In the genomic region with DNA sequence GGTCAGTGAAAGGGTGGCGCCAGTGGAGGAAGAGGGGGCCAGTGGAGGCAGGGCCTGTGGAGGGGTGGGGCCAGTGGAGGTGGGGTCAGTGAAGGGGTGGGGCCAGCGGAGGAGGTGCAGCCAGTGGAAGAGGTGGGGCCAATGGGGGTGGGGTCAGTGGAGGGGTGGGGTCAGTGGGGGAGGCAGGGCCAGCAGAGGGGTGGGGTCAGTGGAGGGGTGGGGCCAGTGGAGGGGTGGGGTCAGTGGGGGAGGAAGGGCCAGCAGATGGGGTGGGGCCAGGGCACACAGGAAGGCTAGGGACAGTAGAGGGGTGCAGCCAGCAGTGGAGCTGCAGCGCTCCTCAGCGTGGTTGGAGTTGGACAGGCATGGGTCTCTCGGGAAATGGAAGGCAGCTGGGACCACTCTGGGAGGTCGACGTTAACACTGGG, we compare ENCODE assay signal across 1 cellular context.
TF ChIP-seq lines count a peak whose summit lies in the region.

No MANE protein-coding gene starts in this region.

TF ChIP-seq in IMR-90, 13 proteins besides CTCF, POLR2A, EP300 and RAD21 (continued from another document):
- TF ChIP-seq, protein P1, sequence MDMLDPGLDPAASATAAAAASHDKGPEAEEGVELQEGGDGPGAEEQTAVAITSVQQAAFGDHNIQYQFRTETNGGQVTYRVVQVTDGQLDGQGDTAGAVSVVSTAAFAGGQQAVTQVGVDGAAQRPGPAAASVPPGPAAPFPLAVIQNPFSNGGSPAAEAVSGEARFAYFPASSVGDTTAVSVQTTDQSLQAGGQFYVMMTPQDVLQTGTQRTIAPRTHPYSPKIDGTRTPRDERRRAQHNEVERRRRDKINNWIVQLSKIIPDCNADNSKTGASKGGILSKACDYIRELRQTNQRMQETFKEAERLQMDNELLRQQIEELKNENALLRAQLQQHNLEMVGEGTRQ (IDR thresholded peaks at IDR 0.05; ENCODE audit: low read depth, low read length), result no peak
- TF ChIP-seq MXI1 (IDR thresholded peaks at IDR 0.05; ENCODE audit: borderline replicate concordance, low read depth, low read length) (no peak), RFX5 (IDR thresholded peaks at IDR 0.05; ENCODE audit: low read depth, low read length) (no peak)
